In genomic region chr2:161199885-161200284, GRCh38 we compare ENCODE assay signal across 10 cellular contexts. TPM values are rescaled to one million over a fixed set of nuclear protein-coding genes. Genes with fewer than 3 reads are reported as not detected.
DNase-seq lines count a peak whose midpoint lies in the region; ATAC-seq and TF ChIP-seq lines count a peak whose summit lies in the region.
"Had no signal": no experiment of that assay in that cellular context is flagged by ENCODE, and none has a peak within 500 bp of the region (broad histone marks: within the 10 kb centered on the region; RNA-seq: fewer than 3 reads in every experiment).

No MANE protein-coding gene starts in this region.

- intact Hi-C loops in sciatic nerve (cut with DNase I) (no loop called here), tibial artery (cut with DNase I; ENCODE audit: low total_unique reads) (loop anchor here (2.0 kb wide), 1 partner anchor 31 kb away; no protein-coding TSS in a partner anchor)

- H3K36me3 ChIP-seq in OCI-LY3 (replicated peaks; ENCODE audit: low read depth, low read length) (peaks cover 58% of the 10 kb centered on the region), tibial artery (peaks cover 22 to 34% (median 30%) of the 10 kb centered on the region in 3 donors)

- H3K4me1 Mint-ChIP-seq in activated T-cell treated with anti-CD3 and anti-CD28 coated beads, Interleukin-2, amount 50 U/mL, for 72 hours (ENCODE audit: low read depth), result peaks cover 24% of the 10 kb centered on the region
- H3K4me1 Mint-ChIP-seq: H9 had no signal

- H3K36me3 Mint-ChIP-seq in activated T-cell treated with anti-CD3 and anti-CD28 coated beads, Interleukin-2, amount 50 U/mL, for 72 hours (ENCODE audit: insufficient read depth in 2 of 2), result peaks cover 7 to 38% of the 10 kb centered on the region in 2 donors

- TF ChIP-seq CTCF in OCI-LY3 (IDR thresholded peaks at IDR 0.05; ENCODE audit: low read depth, low read length) (no peak), tibial artery (IDR thresholded peaks at IDR 0.05) (no peak)

- H2AFZ ChIP-seq in OCI-LY3 (ENCODE audit: low read depth, low read length), result no peak overlapping the region

- H3K27ac ChIP-seq in OCI-LY3 (ENCODE audit: low read length) (no peak overlapping the region), tibial artery (no peak overlapping the region)

- H3K4me3 ChIP-seq in OCI-LY3 (ENCODE audit: low read length) (no peak overlapping the region), tibial artery (no peak overlapping the region)

- no peak overlapping the region for H3K9ac ChIP-seq in OCI-LY3 (ENCODE audit: low read length)

- peak overlapping the region; percentile 12 to 50 for H3K4me3 Mint-ChIP-seq in activated T-cell treated with anti-CD3 and anti-CD28 coated beads, Interleukin-2, amount 50 U/mL, for 72 hours
- H3K4me3 Mint-ChIP-seq: H9 had no signal

- no peaks in the 10 kb centered on the region for H3K9me3 ChIP-seq in OCI-LY3 (ENCODE audit: insufficient read depth, low read length)
- no peaks in the 10 kb centered on the region for H3K9me3 ChIP-seq in tibial artery

- 0 out of 2 replicates have a peak overlapping the region, but pooled peaks have one; percentile 1 for H3K4me2 ChIP-seq in OCI-LY3 (ENCODE audit: low read length)

- peaks cover 12% of the 10 kb centered on the region for H3K4me1 ChIP-seq in OCI-LY3 (ENCODE audit: low read length)
- H3K4me1 ChIP-seq in tibial artery, result peaks cover 0 to 4% (median 0%) of the 10 kb centered on the region in 4 donors

- no peak for DNase-seq in activated T-cell treated with anti-CD3 and anti-CD28 coated beads, Interleukin-2, amount 50 U/mL, for 72 hours
- no peak for DNase-seq in activated T-cell treated with anti-CD3 and anti-CD28 coated beads, Interleukin-2, amount 50 U/mL, for 48 hours
- DNase-seq in stimulated activated naive CD8-positive, alpha-beta T cell treated with anti-CD3 and anti-CD28 coated beads, Interleukin-15, Interleukin-2, amounts not matched to agents 100 U/mL and 50 U/mL, for 24 hours, result no peak
- DNase-seq in sciatic nerve (ENCODE audit: low spot score), result no peak
- DNase-seq in stimulated activated CD4-positive, alpha-beta T cell treated with anti-CD3 and anti-CD28 coated beads, Interleukin-15, amount 100 ng/mL, for 24 hours, result no peak
- DNase-seq in tibial artery, result no peak
- DNase-seq: H9, NCI-H69 had no signal

- ATAC-seq in activated T-cell treated with anti-CD3 and anti-CD28 coated beads, Interleukin-2, amount 50 U/mL, for 72 hours (replicated peaks in 1 of 2), result peak; percentile 47 to 85
- peak; percentile 75 for ATAC-seq in HG02884 (IDR thresholded peaks at IDR 0.05; ENCODE audit: unreplicated experiment)
- peak; percentile 52 for ATAC-seq in stimulated activated naive CD8-positive, alpha-beta T cell treated with anti-CD3 and anti-CD28 coated beads, Interleukin-15, Interleukin-2, amounts not matched to agents 100 U/mL and 50 U/mL, for 24 hours
- ATAC-seq in sciatic nerve, result no peak

- H3K27ac Mint-ChIP-seq in activated T-cell treated with anti-CD3 and anti-CD28 coated beads, Interleukin-2, amount 50 U/mL, for 72 hours, result peak overlapping the region; percentile 25

- peaks cover 79% of the 10 kb centered on the region for H4K20me1 ChIP-seq in OCI-LY3 (ENCODE audit: insufficient read depth, low read length)

- peaks cover 82% of the 10 kb centered on the region for H3K79me2 ChIP-seq in OCI-LY3 (ENCODE audit: low read length)

- no peaks in the 10 kb centered on the region for H3K9me3 Mint-ChIP-seq in activated T-cell treated with anti-CD3 and anti-CD28 coated beads, Interleukin-2, amount 50 U/mL, for 72 hours
- H3K9me3 Mint-ChIP-seq: H9 had no signal

- H3K27me3 ChIP-seq in OCI-LY3 (ENCODE audit: low read depth, low read length), result no peaks in the 10 kb centered on the region
- no peaks in the 10 kb centered on the region for H3K27me3 ChIP-seq in tibial artery

- no peaks in the 10 kb centered on the region for H3K27me3 Mint-ChIP-seq in activated T-cell treated with anti-CD3 and anti-CD28 coated beads, Interleukin-2, amount 50 U/mL, for 72 hours (ENCODE audit: low read depth)

RNA-seq across cellular contexts. Expression of gene TANK, which starts 39.7 kb away (rescaled TPM):
- total RNA-seq in activated T-cell treated with anti-CD3 and anti-CD28 coated beads, Interleukin-2, amount 50 U/mL, for 72 hours, result 10 to 100 TPM; 87.3 to 87.8 TPM
- 71.3 TPM for total RNA-seq in sciatic nerve
